9 cellular contexts compared by ENCODE assay signal in the genomic region with DNA sequence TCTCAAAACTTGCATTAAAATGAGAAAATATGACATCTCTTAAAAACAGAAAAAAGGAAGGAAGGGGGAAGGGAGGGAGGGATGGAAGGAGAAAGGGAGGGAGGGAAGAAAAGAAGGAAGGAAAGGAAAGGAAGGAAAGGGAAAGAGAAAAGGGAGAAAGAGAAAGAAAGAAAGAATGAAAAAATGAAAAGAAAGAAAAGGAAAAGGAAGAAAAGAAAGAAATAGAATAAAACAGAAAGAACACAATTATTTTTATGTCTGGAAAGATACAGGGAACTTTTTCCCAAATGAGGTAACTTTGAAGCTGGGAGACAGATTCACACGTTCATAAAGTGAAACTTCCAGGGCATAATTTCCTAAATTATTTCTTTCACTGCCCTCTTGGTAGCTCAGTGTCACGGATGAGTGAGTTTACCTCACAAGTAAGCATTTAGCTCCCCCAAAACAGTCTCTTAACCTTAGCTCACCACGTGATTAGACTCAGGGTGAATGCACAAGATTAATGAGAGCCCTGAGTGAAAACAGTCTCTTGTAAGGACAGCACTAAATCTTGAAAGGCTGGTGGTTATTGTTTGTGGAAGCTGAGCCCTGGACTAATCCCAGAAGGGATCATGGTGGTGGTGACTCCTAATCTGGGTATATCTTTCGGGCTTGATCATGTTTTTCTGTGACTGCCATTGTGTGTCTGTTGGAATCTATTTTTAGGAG.
A peak's percentile ranks its signal among the peaks of the same experiment; 100 is the strongest.
DNase-seq lines count a peak whose midpoint lies in the region; ATAC-seq and TF ChIP-seq lines count a peak whose summit lies in the region.
"Had no signal": no experiment of that assay in that cellular context is flagged by ENCODE, and none has a peak within 500 bp of the region (broad histone marks: within the 10 kb centered on the region; RNA-seq: fewer than 3 reads in every experiment).

No MANE protein-coding gene starts in this region.

- H3K27ac ChIP-seq in GM23248 (no peak overlapping the region), mesendoderm (ENCODE audit: low read depth, low read length) (no peak overlapping the region), body of pancreas (no peak overlapping the region)

- H3K79me1 ChIP-seq in mesendoderm (ENCODE audit: low read length) = no peaks in the 10 kb centered on the region

- H3F3A ChIP-seq in GM23248 (ENCODE audit: insufficient read depth) = peaks cover 8% of the 10 kb centered on the region; the same call in 1 of the 2 replicates

- in situ Hi-C loops in GM23248 (cut with MboI) = no loop called here

- H3K4me3 ChIP-seq in GM23248 = no peak overlapping the region
- H3K4me3 ChIP-seq in mesendoderm (ENCODE audit: low read length) = no peak overlapping the region
- H3K4me3 ChIP-seq in foreskin fibroblast (ENCODE audit: low read depth in 1 of 2, low read length in 2 of 2) = no peak overlapping the region
- no peak overlapping the region for H3K4me3 ChIP-seq in body of pancreas

- intact Hi-C loops in body of pancreas (cut with DNase I) = no loop called here

- H3K79me2 ChIP-seq in GM23248 (ENCODE audit: insufficient read depth) = no peaks in the 10 kb centered on the region
- no peaks in the 10 kb centered on the region for H3K79me2 ChIP-seq in mesendoderm (ENCODE audit: control insufficient read depth, insufficient read depth, low read length)

- peak overlapping the region; percentile 68 for H3K4ac ChIP-seq in mesendoderm (ENCODE audit: low read depth, low read length)

- no peak overlapping the region for H3K23ac ChIP-seq in mesendoderm (ENCODE audit: low read length)

- no peaks in the 10 kb centered on the region for H3K9me2 ChIP-seq in GM23248 (ENCODE audit: insufficient read depth)

- H3K4me1 ChIP-seq in GM23248 (ENCODE audit: insufficient read depth) (peaks cover 20% of the 10 kb centered on the region), mesendoderm (ENCODE audit: control insufficient read depth, low read depth, low read length) (no peaks in the 10 kb centered on the region), body of pancreas (no peaks in the 10 kb centered on the region)

- TF ChIP-seq CTCF in foreskin fibroblast (IDR thresholded peaks at IDR 0.05; ENCODE audit: low read depth, low read length) = no peak
- TF ChIP-seq CTCF in body of pancreas (IDR thresholded peaks at IDR 0.05) = no peak

- peak overlapping the region; percentile 73 for H2AFZ ChIP-seq in GM23248

- no peaks in the 10 kb centered on the region for H4K20me1 ChIP-seq in GM23248 (ENCODE audit: insufficient read depth)

- H3K9ac ChIP-seq in GM23248 = no peak overlapping the region
- no peak overlapping the region for H3K9ac ChIP-seq in mesendoderm (ENCODE audit: low read length)

- H2BK15ac ChIP-seq in mesendoderm (replicated peaks; ENCODE audit: low read depth) = no peak overlapping the region

- no peak for TF ChIP-seq POLR2A in body of pancreas (IDR thresholded peaks at IDR 0.05)

- H3K4me2 ChIP-seq in GM23248 (ENCODE audit: unreplicated experiment) (peak overlapping the region; percentile 30), mesendoderm (ENCODE audit: low read length) (no peak overlapping the region)

- H3K27me3 ChIP-seq in GM23248 (replicated peaks; ENCODE audit: insufficient read depth) = no peaks in the 10 kb centered on the region
- H3K27me3 ChIP-seq in mesendoderm (ENCODE audit: insufficient read depth, low read length, poor library complexity) = no peaks in the 10 kb centered on the region
- H3K27me3 ChIP-seq in body of pancreas = no peaks in the 10 kb centered on the region

- H3K9me3 ChIP-seq in GM23248 (ENCODE audit: low read depth) = no peaks in the 10 kb centered on the region
- no peaks in the 10 kb centered on the region for H3K9me3 ChIP-seq in body of pancreas

- no peak overlapping the region for H2AK5ac ChIP-seq in mesendoderm (ENCODE audit: low read length)

- no peak overlapping the region for H2BK5ac ChIP-seq in mesendoderm (ENCODE audit: low read length)

- ATAC-seq in HG02970 (IDR thresholded peaks at IDR 0.05; ENCODE audit: low FRiP score, unreplicated experiment) (no peak), GM18873 (IDR thresholded peaks at IDR 0.05; ENCODE audit: low FRiP score, unreplicated experiment) (no peak), body of pancreas (no peak)

- H4K8ac ChIP-seq in mesendoderm (ENCODE audit: low read depth, low read length) = no peak overlapping the region

- no peak overlapping the region for H2BK120ac ChIP-seq in mesendoderm (ENCODE audit: low read depth, low read length)

- 33 to 44% methylated on average over 4 of the region's 4 CpGs for WGBS in GM23248 (ENCODE audit: low coverage in 1 of 2, low lambda C conversion rate in 2 of 2, missing lambda C conversion rate in 2 of 2), 2 experiments
- no CpG with 5 or more reads among the region's 4 CpGs for WGBS in mesendoderm (ENCODE audit: extremely low coverage, insufficient coverage, low lambda C conversion rate)
- WGBS in body of pancreas, 2 donors = 46 to 48% methylated on average over 4 of the region's 4 CpGs

- peak overlapping the region; percentile 38 for H3K56ac ChIP-seq in mesendoderm (ENCODE audit: low read length)

- H4K5ac ChIP-seq in mesendoderm (ENCODE audit: low read length) = no peak overlapping the region

- H3K36me3 ChIP-seq in GM23248 (ENCODE audit: low read depth) (no peaks in the 10 kb centered on the region), mesendoderm (ENCODE audit: control insufficient read depth, insufficient read depth, low read length) (no peaks in the 10 kb centered on the region), body of pancreas (replicated peaks in 1 of 2; ENCODE audit: insufficient read depth in 1 of 2, low read depth in 2 of 2) (no peaks in the 10 kb centered on the region)

- H3K18ac ChIP-seq in mesendoderm (ENCODE audit: low read length) = no peak overlapping the region

- DNase-seq in DMS79 treated with DMSO at 0.1 percent for 48 hours (lab: John Stamatoyannopoulos, UW) = peak; percentile 33
- DNase-seq in GM23248 = no peak
- peak; percentile 17 for DNase-seq in RPMI7951 (ENCODE audit: low read depth)
- DNase-seq in mesendoderm = no peak
- no peak for DNase-seq in foreskin fibroblast
- no peak for DNase-seq in body of pancreas
- DNase-seq: activated CD4-positive, alpha-beta memory T cell treated with anti-CD3 and anti-CD28 coated beads, Interleukin-2, amount 10 ng/mL, durations not matched to agents 7 days and 5 days had no signal

Comparison
In these comparisons a context has a peak if more than half of its experiments do, and no peak if none do; other contexts are left out.
1. DNase-seq: peak in DMS79 treated with DMSO at 0.1 percent for 48 hours (single experiment) and RPMI7951 (single experiment); none in GM23248 (single experiment), mesendoderm (single experiment), foreskin fibroblast (0 of 2) and body of pancreas (0 of 4).